ENCODE assay signal across 13 cellular contexts in the genomic region with DNA sequence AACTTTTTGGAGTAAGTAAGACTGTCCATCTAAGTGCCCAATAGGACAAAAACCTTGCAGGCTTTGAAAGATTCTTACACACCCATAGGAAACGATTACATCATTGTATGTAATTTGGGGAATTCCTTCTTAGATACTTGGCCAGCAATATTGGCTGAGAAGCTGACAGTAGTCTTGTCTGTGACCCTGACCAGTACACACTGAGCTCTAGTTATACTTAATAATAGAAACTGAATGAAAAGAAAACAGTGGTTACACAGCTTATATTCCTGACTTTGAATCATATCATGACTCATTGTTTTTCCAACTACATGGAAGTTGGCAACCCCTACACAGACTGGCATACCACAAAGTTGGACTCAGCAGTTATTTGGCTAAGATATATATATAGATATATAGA. TPM values are rescaled to one million over a fixed set of nuclear protein-coding genes. Genes with fewer than 3 reads are reported as not detected.
A peak's percentile ranks its signal among the peaks of the same experiment; 100 is the strongest.
DNase-seq lines count a peak whose midpoint lies in the region; ATAC-seq and TF ChIP-seq lines count a peak whose summit lies in the region.
"Had no signal": no experiment of that assay in that cellular context is flagged by ENCODE, and none has a peak within 500 bp of the region (broad histone marks: within the 10 kb centered on the region; RNA-seq: fewer than 3 reads in every experiment).

No MANE protein-coding gene starts in this region.

- no peak for TF ChIP-seq POLR2A in esophagus squamous epithelium (IDR thresholded peaks at IDR 0.05)

- no peak for TF ChIP-seq CTCF in PC-3 (conservative IDR thresholded peaks at IDR 0.05; ENCODE audit: low read depth, low read length)
- no peak for TF ChIP-seq CTCF in epithelial cell of esophagus (IDR thresholded peaks at IDR 0.05; ENCODE audit: insufficient read depth, low read depth, low read length, missing control alignments)
- no peak for TF ChIP-seq CTCF in omental fat pad (IDR thresholded peaks at IDR 0.05)
- no peak for TF ChIP-seq CTCF in esophagus squamous epithelium (IDR thresholded peaks at IDR 0.05)

- DNase-seq in Caki2 (ENCODE audit: low read depth), result peak; percentile 66
- DNase-seq in PC-3, result peak; percentile 88
- peak; percentile 91 for DNase-seq in epithelial cell of esophagus (ENCODE audit: low read depth)
- no peak for DNase-seq in omental fat pad (ENCODE audit: low spot score)
- DNase-seq in esophagus squamous epithelium (lab: John Stamatoyannopoulos, UW), result no peak
- DNase-seq in stimulated activated CD4-positive, alpha-beta T cell treated with anti-CD3 and anti-CD28 coated beads, Interleukin-4, amount 100 ng/mL, for 24 hours, result no peak
- DNase-seq: activated naive CD8-positive, alpha-beta T cell treated with anti-CD3 and anti-CD28 coated beads, Interleukin-2, amount 10 ng/mL, durations not matched to agents 7 days and 5 days; left ventricle myocardium inferior; T-helper 2 cell; transverse colon had no signal

- H3K27ac ChIP-seq in PC-3 (ENCODE audit: low read length), result peak overlapping the region; percentile 87
- no peak overlapping the region for H3K27ac ChIP-seq in esophagus squamous epithelium
- H3K27ac ChIP-seq: esophagus muscularis mucosa, left ventricle myocardium inferior, transverse colon had no signal

- WGBS in esophagus squamous epithelium, 2 donors, result 5 to 19% methylated on average over 1 of the region's 1 CpG

- no peaks in the 10 kb centered on the region for H3K79me2 ChIP-seq in PC-3 (ENCODE audit: low read length)

- no peaks in the 10 kb centered on the region for H4K20me1 ChIP-seq in PC-3 (ENCODE audit: low read length)

- CTCF ChIA-PET in PC-3 (lab: Charles Lee), result interaction anchor here (0.6 to 1.3 kb wide), 2 partner anchors 34 to 83 kb away, joined by 3 to 4 read pairs; no protein-coding TSS in a partner anchor

- POLR2A ChIA-PET in PC-3 (lab: Charles Lee; ENCODE audit: unreplicated experiment), result no interaction called here

- H3K4me3 ChIP-seq in PC-3 (ENCODE audit: low read length) (no peak overlapping the region), epithelial cell of esophagus (ENCODE audit: low read length) (no peak overlapping the region), esophagus squamous epithelium (no peak overlapping the region)
- H3K4me3 ChIP-seq: esophagus muscularis mucosa, left ventricle myocardium inferior, transverse colon had no signal

- H3K9ac ChIP-seq in PC-3 (ENCODE audit: low read length), result peak overlapping the region; percentile 36

- H3K9me2 ChIP-seq in PC-3 (replicated peaks; ENCODE audit: low read length), result no peaks in the 10 kb centered on the region

- H3K27me3 ChIP-seq in PC-3 (ENCODE audit: low read length) (no peaks in the 10 kb centered on the region), esophagus squamous epithelium (no peaks in the 10 kb centered on the region)
- H3K27me3 ChIP-seq: esophagus muscularis mucosa, transverse colon had no signal

- H2AFZ ChIP-seq in PC-3 (ENCODE audit: low read length), result no peak overlapping the region

- H3K36me3 ChIP-seq in PC-3 (ENCODE audit: low read depth, low read length) (no peaks in the 10 kb centered on the region), esophagus squamous epithelium (no peaks in the 10 kb centered on the region)
- H3K36me3 ChIP-seq: esophagus muscularis mucosa, left ventricle myocardium inferior, transverse colon had no signal

- H3F3A ChIP-seq in PC-3 (ENCODE audit: low read length, unreplicated experiment), result no peaks in the 10 kb centered on the region

- H3K4me1 ChIP-seq in PC-3 (ENCODE audit: insufficient read depth, low read length) (peaks cover 20% of the 10 kb centered on the region), esophagus squamous epithelium (peaks cover 0 to 7% (median 3%) of the 10 kb centered on the region in 3 donors)
- H3K4me1 ChIP-seq: esophagus muscularis mucosa, left ventricle myocardium inferior, transverse colon had no signal

- BruUV-seq in PC-3 (replicated peaks; lab: Mats Ljungman, UMichigan), result no TSS peak

- H3K9me3 ChIP-seq in PC-3 (ENCODE audit: low read length) (0 out of 2 replicates have a peak, but pooled peaks cover 3% of the 10 kb centered on the region), esophagus squamous epithelium (no peaks in the 10 kb centered on the region)
- H3K9me3 ChIP-seq: transverse colon had no signal

- ATAC-seq in PC-3, result peak; percentile 97
- peak; percentile 86 for ATAC-seq in omental fat pad (ENCODE audit: low FRiP score)
- no peak for ATAC-seq in GM21737 (IDR thresholded peaks at IDR 0.05; ENCODE audit: unreplicated experiment)
- no peak for ATAC-seq in HG03280 (IDR thresholded peaks at IDR 0.05; ENCODE audit: unreplicated experiment)

- H3K4me2 ChIP-seq in PC-3 (ENCODE audit: low read length), result peak overlapping the region; percentile 37

- intact Hi-C loops in PC-3 (cut with micrococcal nuclease) (loop anchor here (1.0 kb wide), 1 partner anchor 73 kb away; no protein-coding TSS in a partner anchor), esophagus squamous epithelium (cut with DNase I) (no loop called here)

- in situ Hi-C loops in Caki2 (cut with HindIII; ENCODE audit: low pct_unique_long_range_greater_than_20kb, low sequenced_read_pairs), result no loop called here

RNA-seq across cellular contexts. Expression of a gene that starts 7.1 kb away (rescaled TPM):
- total RNA-seq in Caki2 (2014; rRNA removed; shearing (Covaris generic); ENCODE audit: low replicate concordance), result 0.23 and 0.44 TPM in 2 replicates
- total RNA-seq in PC-3 (2014; rRNA removed) (7.1 and 8.7 TPM in 2 replicates), omental fat pad (10 to 100 TPM; 55.4 to 97.2 (median 87.8) TPM), esophagus squamous epithelium (10 to 100 TPM in 3 of 4 donors, 1 to 10 TPM in 1; 5.3 to 26.9 (median 17.3) TPM)

Comparison
In these comparisons a context has a peak if more than half of its experiments do, and no peak if none do; other contexts are left out.
1. DNase-seq: peak in Caki2 (single experiment), PC-3 (single experiment) and epithelial cell of esophagus (single experiment); none in omental fat pad (single experiment), esophagus squamous epithelium (single experiment) and stimulated activated CD4-positive, alpha-beta T cell treated with anti-CD3 and anti-CD28 coated beads, Interleukin-4, amount 100 ng/mL, for 24 hours (single experiment).
2. ATAC-seq: peak in PC-3 (single experiment) and omental fat pad (single experiment); none in GM21737 (single experiment) and HG03280 (single experiment).